ENCODE assay signal across 23 cellular contexts in genomic region chr20:13149371-13149770, GRCh38.
DNase-seq lines count a peak whose midpoint lies in the region; ATAC-seq, FAIRE-seq and TF ChIP-seq lines count a peak whose summit lies in the region.
"Had no signal": no experiment of that assay in that cellular context is flagged by ENCODE, and none has a peak within 500 bp of the region (broad histone marks: within the 10 kb centered on the region; RNA-seq: fewer than 3 reads in every experiment).

No MANE protein-coding gene starts in this region.

- DNase-seq in AG09309 (ENCODE audit: low read depth): peak; percentile 59
- DNase-seq in GM04504 (ENCODE audit: low read depth): peak; percentile 0
- peak; percentile 41 for DNase-seq in adipocyte (ENCODE audit: low read depth)
- DNase-seq in foreskin fibroblast: peak; percentile 61 to 79
- no peak for DNase-seq in pancreas
- DNase-seq in NOMO-1 treated with dmso at 0.1 percent for 144 hours (lab: John Stamatoyannopoulos, UW; ENCODE audit: unreplicated experiment): no peak
- DNase-seq in CD1c-positive myeloid dendritic cell (ENCODE audit: extremely low spot score): no peak
- DNase-seq: DMS79 treated with DMSO at 0.1 percent for 48 hours, GDM1, GOT3, KBM-7, NCI-H1417, NCI-H187, NCI-H2227 treated with DMSO at 0.1 percent for 48 hours, NCI-H510A treated with DMSO at 0.1 percent for 48 hours, NCI-H82, RPMI8226, SHP77 treated with DMSO at 0.1 percent for 48 hours, SK-N-SH had no signal

- H3K4me3 ChIP-seq in AG09309 (ENCODE audit: control insufficient read depth, low read depth, low read length) (no peak overlapping the region), adipocyte (ENCODE audit: low read length) (no peak overlapping the region), foreskin fibroblast (ENCODE audit: low read depth in 1 of 2, low read length in 2 of 2) (no peak overlapping the region), pancreas (no peak overlapping the region)
- H3K4me3 ChIP-seq: GM12878 had no signal

- no peak overlapping the region for H3K9ac ChIP-seq in adipocyte (ENCODE audit: low read length)
- H3K9ac ChIP-seq: SK-N-SH had no signal

- ATAC-seq in pancreas: no peak
- ATAC-seq: GM12878, HepG2 had no signal

- no peak for TF ChIP-seq CTCF in AG09309 (IDR thresholded peaks at IDR 0.05; ENCODE audit: control insufficient read depth, insufficient read depth, low read depth, low read length, missing control alignments)
- no peak for TF ChIP-seq CTCF in foreskin fibroblast (IDR thresholded peaks at IDR 0.05; ENCODE audit: low read depth, low read length)
- no peak for TF ChIP-seq CTCF in pancreas (IDR thresholded peaks at IDR 0.05)

- intact Hi-C loops in pancreas (cut with DNase I): no loop called here

- H3K36me3 ChIP-seq in adipocyte (ENCODE audit: control insufficient read depth, insufficient read depth, low read length, severe bottlenecking) (no peaks in the 10 kb centered on the region), pancreas (no peaks in the 10 kb centered on the region)

- FAIRE-seq in pancreas (lab: Jason Lieb, UNC): no peak
- FAIRE-seq: A204.1, GM12878, HepG2 had no signal

- H3K9me3 ChIP-seq in adipocyte (ENCODE audit: control insufficient read depth, low read length) (no peaks in the 10 kb centered on the region), pancreas (no peaks in the 10 kb centered on the region)
- H3K9me3 ChIP-seq: SK-N-SH had no signal

- H3K4me1 ChIP-seq in adipocyte (ENCODE audit: control insufficient read depth, insufficient read depth, low read length) (peaks cover 20% of the 10 kb centered on the region), pancreas (no peaks in the 10 kb centered on the region)

- WGBS in pancreas, 2 donors: 93 to 94% methylated on average over 3 of the region's 3 CpGs

- H3K27me3 ChIP-seq in adipocyte (replicated peaks; ENCODE audit: control insufficient read depth, insufficient read depth, low read length) (no peaks in the 10 kb centered on the region), pancreas (no peaks in the 10 kb centered on the region)

- no peak overlapping the region for H3K27ac ChIP-seq in pancreas
- H3K27ac ChIP-seq: C4-2B had no signal

Comparison
In these comparisons a context has a peak if more than half of its experiments do, and no peak if none do; other contexts are left out.
1. DNase-seq: peak in AG09309 (single experiment), GM04504 (single experiment), adipocyte (single experiment) and foreskin fibroblast (2 of 2); none in pancreas (0 of 6), NOMO-1 treated with dmso at 0.1 percent for 144 hours (single experiment) and CD1c-positive myeloid dendritic cell (single experiment).